1 cellular context compared by ENCODE assay signal in genomic region chr12:123289911-123290310, GRCh38.
TF ChIP-seq lines count a peak whose summit lies in the region.

No MANE protein-coding gene starts in this region.

TF ChIP-seq in K562, 482 proteins besides CTCF, POLR2A, EP300 and RAD21:
- TF ChIP-seq RBM22 (IDR thresholded peaks at IDR 0.05; ENCODE audit: low read depth, low read length, poor library complexity, severe bottlenecking) = peak; percentile 43
- no peak for TF ChIP-seq IRF9 (tag; IDR thresholded peaks at IDR 0.05)
- peak; percentile 23; the same call in 1 of the 2 replicates for TF ChIP-seq POLR2G (IDR thresholded peaks at IDR 0.05; ENCODE audit: low read depth, low read length)
TF ChIP-seq in K562: peak in this region for 2.
